18 cellular contexts compared by ENCODE assay signal in the genomic region with DNA sequence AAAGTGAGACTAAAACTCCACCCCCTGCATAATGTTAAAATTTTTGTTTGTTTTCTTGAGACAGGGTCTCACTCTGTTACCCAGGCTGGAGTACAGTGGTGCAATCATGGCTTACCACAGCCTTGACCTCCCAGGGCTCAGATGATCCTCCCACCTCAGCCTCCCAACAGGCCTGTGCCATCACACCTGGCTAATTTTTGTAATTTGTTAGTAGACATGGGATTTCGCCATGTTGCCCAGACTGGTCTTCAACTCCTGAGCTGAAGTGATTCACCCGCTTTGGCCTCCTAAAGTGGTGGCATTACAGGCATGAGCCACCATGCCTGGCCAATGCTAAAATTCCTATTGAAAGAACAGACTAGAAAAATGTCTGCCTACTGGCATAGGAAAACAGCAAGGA.
DNase-seq lines count a peak whose midpoint lies in the region; ATAC-seq and TF ChIP-seq lines count a peak whose summit lies in the region.
"Had no signal": no experiment of that assay in that cellular context is flagged by ENCODE, and none has a peak within 500 bp of the region (broad histone marks: within the 10 kb centered on the region; RNA-seq: fewer than 3 reads in every experiment).

No MANE protein-coding gene starts in this region.

- H2AFZ ChIP-seq in OCI-LY1 (ENCODE audit: low read length), result no peak overlapping the region

- intact Hi-C loops in MCF 10A (cut with micrococcal nuclease) (no loop called here), breast epithelium (cut with DNase I; ENCODE audit: low total_unique reads) (loop anchor here (10.0 kb wide), 1 partner anchor 478 kb away; no protein-coding TSS in a partner anchor), ascending aorta (cut with DNase I) (no loop called here)

- H3K4me3 Mint-ChIP-seq in MCF 10A (ENCODE audit: unreplicated experiment), result no peak overlapping the region
- H3K4me3 Mint-ChIP-seq in endothelial cell (ENCODE audit: unreplicated experiment), result no peak overlapping the region
- no peak overlapping the region for H3K4me3 Mint-ChIP-seq in stimulated activated memory B cell treated with anti-CD40 and anti-IgM and Interleukin-4, amounts not matched to agents 10 μg/mL and 1 μg/mL and 100 μg/mL, for 72 hours
- H3K4me3 Mint-ChIP-seq: H9; T-helper 1 cell treated with Interleukin-12 subunit alpha and Interleukin-12 subunit beta and Interleukin-4 antibody, amounts not matched to agents 30 μg/mL and 1 μg/mL, for 36 hours had no signal

- H3F3A ChIP-seq in OCI-LY1 (ENCODE audit: insufficient read depth, low read length), result no peaks in the 10 kb centered on the region

- no peaks in the 10 kb centered on the region for H3K27me3 Mint-ChIP-seq in MCF 10A (ENCODE audit: insufficient read depth, unreplicated experiment)
- H3K27me3 Mint-ChIP-seq in endothelial cell (ENCODE audit: unreplicated experiment), result no peaks in the 10 kb centered on the region
- H3K27me3 Mint-ChIP-seq in stimulated activated memory B cell treated with anti-CD40 and anti-IgM and Interleukin-4, amounts not matched to agents 10 μg/mL and 1 μg/mL and 100 μg/mL, for 72 hours, result no peaks in the 10 kb centered on the region

- H4K20me1 ChIP-seq in OCI-LY1 (ENCODE audit: insufficient read depth, low read length), result no peaks in the 10 kb centered on the region

- POLR2A ChIA-PET in MCF 10A (lab: Yijun Ruan, JAX), result interaction anchor here (0.6 to 2.9 kb wide), 3 partner anchors 83 to 484 kb away, joined by 3 to 7 read pairs (median 4); no protein-coding TSS in a partner anchor

- no peaks in the 10 kb centered on the region for H3K9me2 ChIP-seq in OCI-LY1 (ENCODE audit: low read depth, low read length)

- H3K4me1 Mint-ChIP-seq in MCF 10A (ENCODE audit: insufficient read depth, unreplicated experiment) (no peaks in the 10 kb centered on the region), endothelial cell (ENCODE audit: unreplicated experiment) (peaks cover 19% of the 10 kb centered on the region)
- H3K4me1 Mint-ChIP-seq in stimulated activated memory B cell treated with anti-CD40 and anti-IgM and Interleukin-4, amounts not matched to agents 10 μg/mL and 1 μg/mL and 100 μg/mL, for 72 hours, result peaks cover 21% of the 10 kb centered on the region

- no TSS peak for BruUV-seq in MCF 10A (replicated peaks; lab: Mats Ljungman, UMichigan)

- H3K27ac ChIP-seq in breast epithelium, result no peak overlapping the region
- H3K27ac ChIP-seq in OCI-LY1 (ENCODE audit: low read depth, low read length, poor library complexity, severe bottlenecking), result peak overlapping the region; percentile 84
- no peak overlapping the region for H3K27ac ChIP-seq in ascending aorta
- H3K27ac ChIP-seq: colonic mucosa, Peyer's patch had no signal

- no peak overlapping the region for H3K4me3 ChIP-seq in breast epithelium
- H3K4me3 ChIP-seq in OCI-LY1 (ENCODE audit: low read depth, low read length, poor library complexity, severe bottlenecking), result no peak overlapping the region
- H3K4me3 ChIP-seq in ascending aorta, result no peak overlapping the region
- H3K4me3 ChIP-seq: colonic mucosa, Peyer's patch had no signal

- no peak for ATAC-seq in stimulated activated memory B cell treated with anti-CD40 and anti-IgM and Interleukin-4, amounts not matched to agents 10 μg/mL and 1 μg/mL and 100 μg/mL, for 72 hours

- no peak for TF ChIP-seq CTCF in MCF 10A (IDR thresholded peaks at IDR 0.05; ENCODE audit: unreplicated experiment)
- no peak for TF ChIP-seq CTCF in breast epithelium (IDR thresholded peaks at IDR 0.05)
- no peak for TF ChIP-seq CTCF in OCI-LY1 (IDR thresholded peaks at IDR 0.05; ENCODE audit: low read length)
- no peak for TF ChIP-seq CTCF in endothelial cell (IDR thresholded peaks at IDR 0.05; ENCODE audit: unreplicated experiment)
- no peak for TF ChIP-seq CTCF in ascending aorta (IDR thresholded peaks at IDR 0.05)

- no peak overlapping the region for H3K4me2 ChIP-seq in OCI-LY1 (ENCODE audit: low read length)

- DNase-seq in MCF 10A (ENCODE audit: unreplicated experiment) (peak; percentile 13), breast epithelium (ENCODE audit: low spot score in 2 of 2) (no peak), endothelial cell (ENCODE audit: low spot score) (no peak), hippocampal formation (lab: John Stamatoyannopoulos, UW) (no peak), NCI-H146 (lab: John Stamatoyannopoulos, UW) (no peak), ascending aorta (ENCODE audit: low spot score in 2 of 2) (no peak)
- DNase-seq: activated CD8-positive, alpha-beta memory T cell treated with anti-CD3 and anti-CD28 coated beads for 24 hours; activated naive CD4-positive, alpha-beta T cell treated with anti-CD3 and anti-CD28 coated beads, Interleukin-2, amount 50 U/mL, for 16 hours; colonic mucosa; DMS79; H9; NCI-H1105; NCI-H446 treated with DMSO at 0.1 percent for 48 hours; Peyer's patch; stimulated activated CD4-positive, alpha-beta T cell treated with anti-CD3 and anti-CD28 coated beads, Interleukin-2, amount 100 ng/mL, for 48 hours had no signal

- H3K9me3 Mint-ChIP-seq in MCF 10A (ENCODE audit: unreplicated experiment) (no peaks in the 10 kb centered on the region), endothelial cell (ENCODE audit: unreplicated experiment) (no peaks in the 10 kb centered on the region)
- no peaks in the 10 kb centered on the region for H3K9me3 Mint-ChIP-seq in stimulated activated memory B cell treated with anti-CD40 and anti-IgM and Interleukin-4, amounts not matched to agents 10 μg/mL and 1 μg/mL and 100 μg/mL, for 72 hours
- H3K9me3 Mint-ChIP-seq: H9; T-helper 1 cell treated with Interleukin-12 subunit alpha and Interleukin-12 subunit beta and Interleukin-4 antibody, amounts not matched to agents 30 μg/mL and 1 μg/mL, for 36 hours had no signal

- H3K9me3 ChIP-seq in breast epithelium, result no peaks in the 10 kb centered on the region
- no peaks in the 10 kb centered on the region for H3K9me3 ChIP-seq in OCI-LY1 (ENCODE audit: low read length)
- no peaks in the 10 kb centered on the region for H3K9me3 ChIP-seq in ascending aorta
- H3K9me3 ChIP-seq: colonic mucosa, Peyer's patch had no signal

- H3K36me3 Mint-ChIP-seq in MCF 10A (ENCODE audit: insufficient read depth, unreplicated experiment) (peaks cover 46% of the 10 kb centered on the region), endothelial cell (ENCODE audit: low read depth, unreplicated experiment) (peaks cover 6% of the 10 kb centered on the region)
- peaks cover 19% of the 10 kb centered on the region for H3K36me3 Mint-ChIP-seq in stimulated activated memory B cell treated with anti-CD40 and anti-IgM and Interleukin-4, amounts not matched to agents 10 μg/mL and 1 μg/mL and 100 μg/mL, for 72 hours

- peak overlapping the region; percentile 39 for H3K27ac Mint-ChIP-seq in MCF 10A (ENCODE audit: low read depth, unreplicated experiment)
- H3K27ac Mint-ChIP-seq in endothelial cell (ENCODE audit: unreplicated experiment), result peak overlapping the region; percentile 78
- peak overlapping the region; percentile 17 for H3K27ac Mint-ChIP-seq in stimulated activated memory B cell treated with anti-CD40 and anti-IgM and Interleukin-4, amounts not matched to agents 10 μg/mL and 1 μg/mL and 100 μg/mL, for 72 hours

- TF ChIP-seq POLR2A in breast epithelium (IDR thresholded peaks at IDR 0.05), result no peak

- no peaks in the 10 kb centered on the region for H3K79me2 ChIP-seq in OCI-LY1 (ENCODE audit: insufficient read depth, low read length)

- H3K9ac ChIP-seq in OCI-LY1 (ENCODE audit: low read length), result no peak overlapping the region

- H3K36me3 ChIP-seq in breast epithelium (no peaks in the 10 kb centered on the region), OCI-LY1 (ENCODE audit: insufficient read depth, low read length) (peaks cover 30% of the 10 kb centered on the region), ascending aorta (peaks cover 6 to 13% of the 10 kb centered on the region in 2 donors)
- H3K36me3 ChIP-seq: colonic mucosa had no signal

- CTCF ChIA-PET in MCF 10A (lab: Yijun Ruan, JAX), result interaction anchor here (5.5 kb wide), 1 partner anchor 291 kb away, joined by 73 read pairs; no protein-coding TSS in a partner anchor

- H3K27me3 ChIP-seq in breast epithelium (no peaks in the 10 kb centered on the region), OCI-LY1 (ENCODE audit: insufficient read depth, low read length) (no peaks in the 10 kb centered on the region), ascending aorta (no peaks in the 10 kb centered on the region)
- H3K27me3 ChIP-seq: colonic mucosa, Peyer's patch had no signal

- H3K4me1 ChIP-seq in breast epithelium (no peaks in the 10 kb centered on the region), OCI-LY1 (ENCODE audit: insufficient read depth, low read length, severe bottlenecking) (peaks cover 18% of the 10 kb centered on the region), ascending aorta (no peaks in the 10 kb centered on the region)
- H3K4me1 ChIP-seq: colonic mucosa, Peyer's patch had no signal

Comparison
In these comparisons a context has a peak if more than half of its experiments do, and no peak if none do; other contexts are left out.
1. H3K27ac Mint-ChIP-seq: peak in every context shown above with its lines; median percentile 78 in endothelial cell; 39 in MCF 10A; 17 in stimulated activated memory B cell treated with anti-CD40 and anti-IgM and Interleukin-4, amounts not matched to agents 10 μg/mL and 1 μg/mL and 100 μg/mL, for 72 hours.